40 cellular contexts compared by ENCODE assay signal in the genomic region with DNA sequence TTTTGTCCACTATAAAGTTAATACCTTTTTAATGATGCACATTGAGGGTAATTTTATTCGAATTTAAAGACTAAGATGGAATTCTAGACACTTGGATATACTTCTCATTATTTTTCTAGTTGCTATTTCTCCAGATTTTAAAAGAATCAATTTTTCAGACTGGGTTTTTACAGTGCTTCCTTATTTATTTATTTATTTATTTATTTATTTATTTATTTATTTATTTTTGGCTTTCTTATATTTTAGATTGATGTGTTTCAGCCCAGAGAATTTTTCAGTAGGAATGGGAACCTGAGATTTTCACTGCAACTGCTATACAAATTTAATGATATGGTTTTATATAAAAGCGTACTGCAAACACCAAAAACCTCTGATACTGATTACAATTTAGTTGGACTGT.
"Had no signal": no experiment of that assay in that cellular context is flagged by ENCODE, and none has a peak within 500 bp of the region (broad histone marks: within the 10 kb centered on the region; RNA-seq: fewer than 3 reads in every experiment).

No MANE protein-coding gene starts in this region.

- FAIRE-seq: astrocyte, bronchial epithelial cell had no signal

- H3K9me3 ChIP-seq: adrenal gland, ascending aorta, body of pancreas, breast epithelium had no signal

- H3K36me3 ChIP-seq: adrenal gland, ascending aorta, brain microvascular endothelial cell, breast epithelium, cardiac muscle cell had no signal

- H3K27ac ChIP-seq: adrenal gland, ascending aorta, body of pancreas, brain microvascular endothelial cell, breast epithelium, cardiac muscle cell had no signal

- H3K9me3 Mint-ChIP-seq: activated naive CD4-positive, alpha-beta T cell treated with anti-CD3 and anti-CD28 coated beads for 36 hours; activated naive CD4-positive, alpha-beta T cell treated with anti-CD3 and anti-CD28 coated beads, Interleukin-2, amount 10 ng/mL, durations not matched to agents 7 days and 5 days; activated naive CD4-positive, alpha-beta T cell treated with anti-CD3 and anti-CD28 coated beads, Interleukin-2, amount 50 U/mL, for 24 hours; activated naive CD4-positive, alpha-beta T cell treated with anti-CD3 and anti-CD28 coated beads, Interleukin-2, amount 50 U/mL, for 72 hours; activated naive CD8-positive, alpha-beta T cell treated with anti-CD3 and anti-CD28 coated beads, Interleukin-2, amount 10 ng/mL, durations not matched to agents 7 days and 5 days; activated naive CD8-positive, alpha-beta T cell treated with anti-CD3 and anti-CD28 coated beads, Interleukin-2, amount 50 U/mL, for 24 hours; activated T-cell treated with anti-CD3 and anti-CD28 coated beads, Interleukin-2, amount 50 U/mL, for 4 hours; activated T-helper 1 cell treated with anti-CD3 and anti-CD28 coated beads, Interleukin-12 subunit alpha, Interleukin-12 subunit beta, Interleukin-2, Interleukin-4 antibody, amounts not matched to agents 30 ng/mL and 10 ng/mL and 1 ng/mL, durations not matched to agents 14 hours and 24 hours and 36 hours; activated T-helper 17 cell treated with anti-CD3 and anti-CD28 coated beads, Interleukin-2, amount 50 U/mL, for 72 hours; activated T-helper 2 cell treated with anti-CD3 and anti-CD28 coated beads, Interferon-gamma antibody, Interleukin-2, Interleukin-4, amounts not matched to agents 10 μg/mL and 5 μg/mL and 100 μg/mL, durations not matched to agents 14 hours and 24 hours and 36 hours; brain had no signal

- H3K27me3 ChIP-seq: adrenal gland, ascending aorta, body of pancreas, brain microvascular endothelial cell, breast epithelium, cardiac muscle cell had no signal

- H3K4me3 ChIP-seq: adrenal gland, ascending aorta, body of pancreas, breast epithelium, cardiac muscle cell had no signal

- H3K4me1 ChIP-seq: adrenal gland, ascending aorta, body of pancreas, breast epithelium had no signal

- H3K4me1 Mint-ChIP-seq: activated naive CD4-positive, alpha-beta T cell treated with anti-CD3 and anti-CD28 coated beads, Interleukin-2, amount 10 ng/mL, durations not matched to agents 7 days and 5 days; activated naive CD4-positive, alpha-beta T cell treated with anti-CD3 and anti-CD28 coated beads, Interleukin-2, amount 50 U/mL, for 24 hours; activated naive CD8-positive, alpha-beta T cell treated with anti-CD3 and anti-CD28 coated beads for 36 hours; activated naive CD8-positive, alpha-beta T cell treated with anti-CD3 and anti-CD28 coated beads, Interleukin-2, amount 10 ng/mL, durations not matched to agents 7 days and 5 days; activated naive CD8-positive, alpha-beta T cell treated with anti-CD3 and anti-CD28 coated beads, Interleukin-2, amount 50 U/mL, for 24 hours; activated T-helper 17 cell treated with anti-CD3 and anti-CD28 coated beads, Interleukin-2, amount 50 U/mL, for 72 hours; brain; central memory CD8-positive, alpha-beta T cell had no signal

- H3K27ac Mint-ChIP-seq: activated naive CD4-positive, alpha-beta T cell treated with anti-CD3 and anti-CD28 coated beads for 36 hours; activated naive CD4-positive, alpha-beta T cell treated with anti-CD3 and anti-CD28 coated beads, Interleukin-2, amount 10 ng/mL, durations not matched to agents 7 days and 5 days; activated naive CD4-positive, alpha-beta T cell treated with anti-CD3 and anti-CD28 coated beads, Interleukin-2, amount 50 U/mL, for 24 hours; activated naive CD4-positive, alpha-beta T cell treated with anti-CD3 and anti-CD28 coated beads, Interleukin-2, amount 50 U/mL, for 72 hours; activated naive CD8-positive, alpha-beta T cell; activated naive CD8-positive, alpha-beta T cell treated with anti-CD3 and anti-CD28 coated beads for 36 hours; activated naive CD8-positive, alpha-beta T cell treated with anti-CD3 and anti-CD28 coated beads, Interleukin-2, amount 10 ng/mL, durations not matched to agents 7 days and 5 days; activated naive CD8-positive, alpha-beta T cell treated with anti-CD3 and anti-CD28 coated beads, Interleukin-2, amount 50 U/mL, for 24 hours; activated T-cell treated with anti-CD3 and anti-CD28 coated beads, Interleukin-2, amount 50 U/mL, for 24 hours; activated T-cell treated with anti-CD3 and anti-CD28 coated beads, Interleukin-2, amount 50 U/mL, for 72 hours; activated T-helper 1 cell treated with anti-CD3 and anti-CD28 coated beads, Interleukin-12 subunit alpha, Interleukin-12 subunit beta, Interleukin-2, Interleukin-4 antibody, amounts not matched to agents 30 ng/mL and 10 ng/mL and 1 ng/mL, durations not matched to agents 14 hours and 24 hours and 36 hours; activated T-helper 17 cell treated with anti-CD3 and anti-CD28 coated beads, Interleukin-2, amount 50 U/mL, for 72 hours; activated T-helper 2 cell treated with anti-CD3 and anti-CD28 coated beads, Interferon-gamma antibody, Interleukin-2, Interleukin-4, amounts not matched to agents 10 μg/mL and 5 μg/mL and 100 μg/mL, durations not matched to agents 14 hours and 24 hours and 36 hours; brain had no signal

- H3K36me3 Mint-ChIP-seq: activated naive CD4-positive, alpha-beta T cell treated with anti-CD3 and anti-CD28 coated beads, Interleukin-2, amount 10 ng/mL, durations not matched to agents 7 days and 5 days; activated naive CD4-positive, alpha-beta T cell treated with anti-CD3 and anti-CD28 coated beads, Interleukin-2, amount 50 U/mL, for 24 hours; activated naive CD4-positive, alpha-beta T cell treated with anti-CD3 and anti-CD28 coated beads, Interleukin-2, amount 50 U/mL, for 72 hours; activated naive CD8-positive, alpha-beta T cell; activated naive CD8-positive, alpha-beta T cell treated with anti-CD3 and anti-CD28 coated beads for 36 hours; activated naive CD8-positive, alpha-beta T cell treated with anti-CD3 and anti-CD28 coated beads, Interleukin-2, amount 10 ng/mL, durations not matched to agents 7 days and 5 days; brain had no signal

- H3K27me3 Mint-ChIP-seq: activated naive CD4-positive, alpha-beta T cell treated with anti-CD3 and anti-CD28 coated beads, Interleukin-2, amount 10 ng/mL, durations not matched to agents 7 days and 5 days; activated naive CD4-positive, alpha-beta T cell treated with anti-CD3 and anti-CD28 coated beads, Interleukin-2, amount 50 U/mL, for 24 hours; activated naive CD8-positive, alpha-beta T cell; activated naive CD8-positive, alpha-beta T cell treated with anti-CD3 and anti-CD28 coated beads for 36 hours; activated naive CD8-positive, alpha-beta T cell treated with anti-CD3 and anti-CD28 coated beads, Interleukin-2, amount 10 ng/mL, durations not matched to agents 7 days and 5 days; activated naive CD8-positive, alpha-beta T cell treated with anti-CD3 and anti-CD28 coated beads, Interleukin-2, amount 50 U/mL, for 24 hours; activated T-cell treated with anti-CD3 and anti-CD28 coated beads, Interleukin-2, amount 50 U/mL, for 24 hours; activated T-helper 17 cell treated with anti-CD3 and anti-CD28 coated beads, Interleukin-2, amount 50 U/mL, for 72 hours; central memory CD8-positive, alpha-beta T cell had no signal

- DNase-seq: activated effector memory CD4-positive, alpha-beta T cell treated with anti-CD3 and anti-CD28 coated beads, Interleukin-2, amount 50 U/mL, for 16 hours; activated effector memory CD4-positive, alpha-beta T cell treated with Interleukin-2 at 50 U/mL for 16 hours; activated gamma-delta T cell; activated gamma-delta T cell treated with Interleukin-2 at 50 U/mL for 16 hours; activated naive CD4-positive, alpha-beta T cell; activated naive CD4-positive, alpha-beta T cell treated with anti-CD3 and anti-CD28 coated beads for 36 hours; activated naive CD4-positive, alpha-beta T cell treated with anti-CD3 and anti-CD28 coated beads, Interleukin-2, amount 10 ng/mL, durations not matched to agents 7 days and 5 days; activated naive CD4-positive, alpha-beta T cell treated with anti-CD3 and anti-CD28 coated beads, Interleukin-2, amount 50 U/mL, for 16 hours; activated naive CD4-positive, alpha-beta T cell treated with Interleukin-2 at 50 U/mL for 16 hours; activated naive CD8-positive, alpha-beta T cell treated with anti-CD3 and anti-CD28 coated beads for 36 hours; activated naive CD8-positive, alpha-beta T cell treated with anti-CD3 and anti-CD28 coated beads, Interleukin-2, amount 10 ng/mL, durations not matched to agents 7 days and 5 days; activated naive CD8-positive, alpha-beta T cell treated with anti-CD3 and anti-CD28 coated beads, Interleukin-2, amount 50 U/mL, for 24 hours; activated T-cell treated with anti-CD3 and anti-CD28 coated beads, Interleukin-2, amount 50 U/mL, for 1 hour; activated T-cell treated with anti-CD3 and anti-CD28 coated beads, Interleukin-2, amount 50 U/mL, for 24 hours; activated T-cell treated with anti-CD3 and anti-CD28 coated beads, Interleukin-2, amount 50 U/mL, for 4 hours; activated T-cell treated with anti-CD3 and anti-CD28 coated beads, Interleukin-2, amount 50 U/mL, for 48 hours; activated T-cell treated with anti-CD3 and anti-CD28 coated beads, Interleukin-2, amount 50 U/mL, for 72 hours; adrenal gland; amniotic stem cell; amygdala; anterior cingulate cortex; aorta; body of pancreas; brain microvascular endothelial cell; caudate nucleus; central memory CD4-positive, alpha-beta T cell; cerebellar nuclear complex had no signal

- H3K4me3 Mint-ChIP-seq: activated naive CD4-positive, alpha-beta T cell treated with anti-CD3 and anti-CD28 coated beads for 36 hours; activated naive CD4-positive, alpha-beta T cell treated with anti-CD3 and anti-CD28 coated beads, Interleukin-2, amount 10 ng/mL, durations not matched to agents 7 days and 5 days; activated naive CD4-positive, alpha-beta T cell treated with anti-CD3 and anti-CD28 coated beads, Interleukin-2, amount 50 U/mL, for 24 hours; activated naive CD8-positive, alpha-beta T cell; activated naive CD8-positive, alpha-beta T cell treated with anti-CD3 and anti-CD28 coated beads for 36 hours; activated naive CD8-positive, alpha-beta T cell treated with anti-CD3 and anti-CD28 coated beads, Interleukin-2, amount 10 ng/mL, durations not matched to agents 7 days and 5 days; activated naive CD8-positive, alpha-beta T cell treated with anti-CD3 and anti-CD28 coated beads, Interleukin-2, amount 50 U/mL, for 24 hours; activated T-cell treated with anti-CD3 and anti-CD28 coated beads, Interleukin-2, amount 50 U/mL, for 24 hours; activated T-cell treated with anti-CD3 and anti-CD28 coated beads, Interleukin-2, amount 50 U/mL, for 4 hours; activated T-cell treated with anti-CD3 and anti-CD28 coated beads, Interleukin-2, amount 50 U/mL, for 72 hours; activated T-helper 1 cell treated with anti-CD3 and anti-CD28 coated beads, Interleukin-12 subunit alpha, Interleukin-12 subunit beta, Interleukin-2, Interleukin-4 antibody, amounts not matched to agents 30 ng/mL and 10 ng/mL and 1 ng/mL, durations not matched to agents 14 hours and 24 hours and 36 hours; activated T-helper 17 cell treated with anti-CD3 and anti-CD28 coated beads, Interleukin-2, amount 50 U/mL, for 72 hours; brain; central memory CD8-positive, alpha-beta T cell had no signal

- ATAC-seq: activated naive CD4-positive, alpha-beta T cell treated with anti-CD3 and anti-CD28 coated beads, Interleukin-2, amount 50 U/mL, for 72 hours; activated naive CD8-positive, alpha-beta T cell treated with anti-CD3 and anti-CD28 coated beads, Interleukin-2, amount 50 U/mL, for 24 hours; activated T-cell treated with anti-CD3 and anti-CD28 coated beads, Interleukin-2, amount 50 U/mL, for 4 hours; activated T-cell treated with anti-CD3 and anti-CD28 coated beads, Interleukin-2, amount 50 U/mL, for 72 hours; activated T-helper 17 cell treated with anti-CD3 and anti-CD28 coated beads, Interleukin-2, amount 50 U/mL, for 72 hours; body of pancreas had no signal
